In genomic region chr12:106084048-106084671, GRCh38 we compare ENCODE assay signal across 13 cellular contexts. TPM values are rescaled to one million over a fixed set of nuclear protein-coding genes. Genes with fewer than 3 reads are reported as not detected.
DNase-seq lines count a peak whose midpoint lies in the region; ATAC-seq, FAIRE-seq and TF ChIP-seq lines count a peak whose summit lies in the region.
"Had no signal": no experiment of that assay in that cellular context is flagged by ENCODE, and none has a peak within 500 bp of the region (broad histone marks: within the 10 kb centered on the region; RNA-seq: fewer than 3 reads in every experiment).

No MANE protein-coding gene starts in this region.

- H3K9me3 ChIP-seq in HUES64 (ENCODE audit: insufficient read depth, low read depth, low read length) (no peaks in the 10 kb centered on the region), mesodermal cell (ENCODE audit: control insufficient read depth, low read length) (no peaks in the 10 kb centered on the region)

- peak overlapping the region; percentile 24; the same call in 1 of the 2 replicates for H3K4me3 ChIP-seq in AG04449 (ENCODE audit: low read depth, low read length)
- peak overlapping the region; percentile 20; the same call in 1 of the 2 replicates for H3K4me3 ChIP-seq in HUES64 (ENCODE audit: low read length)
- H3K4me3 ChIP-seq in choroid plexus epithelial cell (ENCODE audit: low read depth, low read length) = no peak overlapping the region
- no peak overlapping the region for H3K4me3 ChIP-seq in mesodermal cell (ENCODE audit: extremely low read depth, insufficient read depth, low read length, poor library complexity, severe bottlenecking)

- DNase-seq in AG04449 (ENCODE audit: low read depth, low spot score) = peak; percentile 88
- DNase-seq in choroid plexus epithelial cell (ENCODE audit: low read depth) = peak; percentile 97
- no peak for DNase-seq in GM19239 (ENCODE audit: insufficient read length, low spot score)
- DNase-seq in occipital lobe (lab: John Stamatoyannopoulos, UW) = no peak
- DNase-seq: activated CD8-positive, alpha-beta memory T cell treated with anti-CD3 and anti-CD28 coated beads, Interleukin-2, amount 50 U/mL, for 4 hours; CD4-positive, CD25-positive, alpha-beta regulatory T cell; stimulated activated naive CD8-positive, alpha-beta T cell treated with anti-CD3 and anti-CD28 coated beads, Interleukin-15, Interleukin-2, amounts not matched to agents 100 U/mL and 50 U/mL, for 24 hours had no signal

- H3K27me3 ChIP-seq in HUES64 (ENCODE audit: insufficient read depth, low read length) = no peaks in the 10 kb centered on the region

- no peak for ATAC-seq in activated CD4-positive, CD25-positive, alpha-beta regulatory T cell treated with anti-CD3 and anti-CD28 coated beads, Interleukin-2, amount 50 U/mL, for 24 hours
- no peak for ATAC-seq in GM18505 (IDR thresholded peaks at IDR 0.05; ENCODE audit: unreplicated experiment)
- ATAC-seq: stimulated activated naive CD8-positive, alpha-beta T cell treated with anti-CD3 and anti-CD28 coated beads, Interleukin-15, Interleukin-2, amounts not matched to agents 100 U/mL and 50 U/mL, for 24 hours had no signal

- TF ChIP-seq CTCF in AG04449 (IDR thresholded peaks at IDR 0.05; ENCODE audit: insufficient read depth, low read length, missing control alignments) (no peak), choroid plexus epithelial cell (conservative IDR thresholded peaks at IDR 0.05; ENCODE audit: low read depth, low read length) (no peak)

- H3K36me3 ChIP-seq in HUES64 (ENCODE audit: insufficient read depth, low read length) (peaks cover 43% of the 10 kb centered on the region), mesodermal cell (ENCODE audit: control insufficient read depth, insufficient read depth, low read length) (peaks cover 47% of the 10 kb centered on the region)

- FAIRE-seq in GM19239 (lab: Jason Lieb, UNC) = no peak
- FAIRE-seq: endothelial cell of umbilical vein had no signal

- peak overlapping the region; percentile 67; the same call in 1 of the 2 replicates for H3K9ac ChIP-seq in HUES64 (ENCODE audit: low read depth, low read length)

- CTCF ChIA-PET in AG04449 (lab: Yijun Ruan, JAX) = interaction anchor here (1.0 kb wide), 1 partner anchor 52 kb away, joined by 3 read pairs; no protein-coding TSS in a partner anchor

- 19% methylated on average over 10 of the region's 10 CpGs for WGBS in HUES64
- 5 to 18% methylated on average over 6 to 7 of the region's 10 CpGs for WGBS in mesodermal cell (ENCODE audit: insufficient coverage in 2 of 2), 2 experiments

- no peak for TF ChIP-seq POLR2A in GM18505 (IDR thresholded peaks at IDR 0.05; ENCODE audit: borderline replicate concordance, extremely low read depth, insufficient read depth, insufficient read length)

- POLR2A ChIA-PET in AG04449 (lab: Yijun Ruan, JAX) = no interaction called here

- H3K4me1 ChIP-seq in HUES64 (ENCODE audit: insufficient read depth, low read length) (peaks cover 25% of the 10 kb centered on the region), mesodermal cell (ENCODE audit: control insufficient read depth, insufficient read depth, low read length, poor library complexity, severe bottlenecking) (peaks cover 61% of the 10 kb centered on the region)

- H3K27ac ChIP-seq in HUES64 (ENCODE audit: low read depth, low read length) (peak overlapping the region; percentile 92), mesodermal cell (ENCODE audit: low read depth, low read length, severe bottlenecking) (peak overlapping the region; percentile 99)
- H3K27ac ChIP-seq: RWPE1 had no signal

RNA-seq across cellular contexts. Expression of gene NUAK1, which starts 54.6 kb away (rescaled TPM):
- polyA plus RNA-seq in HUES64 (2013, experiment 1 of 2) = 9.7 TPM
- 8.9 TPM for polyA plus RNA-seq in HUES64 (2013, experiment 2 of 2)
- polyA plus RNA-seq in mesodermal cell (2013, experiment 1 of 2) = 22.5 TPM
- 20.5 TPM for polyA plus RNA-seq in mesodermal cell (2013, experiment 2 of 2)
- total RNA-seq in occipital lobe = 40.6 TPM
- total RNA-seq: CD4-positive, CD25-positive, alpha-beta regulatory T cell had no signal
- polyA plus RNA-seq: CD4-positive, CD25-positive, alpha-beta regulatory T cell had no signal

Comparison
In these comparisons a context has a peak if more than half of its experiments do, and no peak if none do; other contexts are left out.
1. DNase-seq: peak in AG04449 (single experiment) and choroid plexus epithelial cell (single experiment); none in GM19239 (single experiment) and occipital lobe (single experiment).
2. H3K4me3 ChIP-seq: peak in AG04449 (single experiment) and HUES64 (single experiment); none in choroid plexus epithelial cell (single experiment) and mesodermal cell (single experiment).